Comparison of ENCODE assay signal across 8 cellular contexts in genomic region chr6:85641522-85641915, GRCh38. TPM values are rescaled to one million over a fixed set of nuclear protein-coding genes. Genes with fewer than 3 reads are reported as not detected.
DNase-seq lines count a peak whose midpoint lies in the region; ATAC-seq and TF ChIP-seq lines count a peak whose summit lies in the region.

No MANE protein-coding gene starts in this region.

- H3K9me2 ChIP-seq in GM23338 (ENCODE audit: insufficient read depth) (no peaks in the 10 kb centered on the region), PC-3 (replicated peaks; ENCODE audit: low read length) (no peaks in the 10 kb centered on the region)

- H3K9me3 Mint-ChIP-seq in GM23338: peaks cover 5% of the 10 kb centered on the region; the same call in 2 of the 3 replicates
- no peaks in the 10 kb centered on the region for H3K9me3 Mint-ChIP-seq in effector memory CD8-positive, alpha-beta T cell
- no peaks in the 10 kb centered on the region for H3K9me3 Mint-ChIP-seq in nephron

- H4K20me1 ChIP-seq in GM23338 (replicated peaks; ENCODE audit: insufficient read depth) (peaks cover 48% of the 10 kb centered on the region), PC-3 (ENCODE audit: low read length) (peaks cover 56% of the 10 kb centered on the region)

- H2AFZ ChIP-seq in GM23338 (no peak overlapping the region), PC-3 (ENCODE audit: low read length) (no peak overlapping the region)

- ATAC-seq in GM23338 (no peak), PC-3 (no peak), GM21526 (IDR thresholded peaks at IDR 0.05; ENCODE audit: low FRiP score, unreplicated experiment) (no peak)
- ATAC-seq in effector memory CD8-positive, alpha-beta T cell (replicated peaks): no peak

- no peaks in the 10 kb centered on the region for H3K9me3 ChIP-seq in PC-3 (ENCODE audit: low read length)

- H3K27me3 Mint-ChIP-seq in GM23338 (ENCODE audit: insufficient read depth, low read depth, poor library complexity) (peaks cover 11% of the 10 kb centered on the region), nephron (ENCODE audit: low read depth) (no peaks in the 10 kb centered on the region)
- H3K27me3 Mint-ChIP-seq in effector memory CD8-positive, alpha-beta T cell: no peaks in the 10 kb centered on the region

- H3K27me3 ChIP-seq in GM23338 (ENCODE audit: insufficient read depth) (no peaks in the 10 kb centered on the region), PC-3 (ENCODE audit: low read length) (no peaks in the 10 kb centered on the region)

- H3K79me2 ChIP-seq in GM23338 (replicated peaks; ENCODE audit: insufficient read depth) (peaks cover 65% of the 10 kb centered on the region), PC-3 (ENCODE audit: low read length) (peaks cover 65% of the 10 kb centered on the region)

- intact Hi-C loops in PC-3 (cut with micrococcal nuclease): no loop called here

- H3K4me2 ChIP-seq in GM23338 (peak overlapping the region; percentile 95), PC-3 (ENCODE audit: low read length) (peak overlapping the region; percentile 88)

- peak overlapping the region; percentile 100 for H3K9ac ChIP-seq in PC-3 (ENCODE audit: low read length)

- peaks cover 45% of the 10 kb centered on the region for H3K4me1 Mint-ChIP-seq in GM23338
- H3K4me1 Mint-ChIP-seq in effector memory CD8-positive, alpha-beta T cell (ENCODE audit: low read depth in 2 of 2): peaks cover 49 to 50% of the 10 kb centered on the region in 2 donors
- H3K4me1 Mint-ChIP-seq in nephron: peaks cover 62% of the 10 kb centered on the region

- CTCF ChIA-PET in PC-3 (lab: Charles Lee): no interaction called here

- H3K4me1 ChIP-seq in GM23338 (ENCODE audit: insufficient read depth): peaks cover 22% of the 10 kb centered on the region
- peaks cover 17% of the 10 kb centered on the region for H3K4me1 ChIP-seq in PC-3 (ENCODE audit: insufficient read depth, low read length)

- TF ChIP-seq CTCF in GM23338 (conservative IDR thresholded peaks at IDR 0.05; ENCODE audit: low read depth in 2 of 2) (no peak), PC-3 (conservative IDR thresholded peaks at IDR 0.05; ENCODE audit: low read depth, low read length) (no peak), nephron (IDR thresholded peaks at IDR 0.05; ENCODE audit: unreplicated experiment in 3 of 3) (no peak)

- H3K4me3 ChIP-seq in GM23338: peak overlapping the region; percentile 93
- peak overlapping the region; percentile 89 for H3K4me3 ChIP-seq in PC-3 (ENCODE audit: low read length)

- peak overlapping the region; percentile 78; the same call in 1 of the 2 replicates for H3K27ac ChIP-seq in GM23338 (ENCODE audit: low read depth)
- peak overlapping the region; percentile 98 for H3K27ac ChIP-seq in PC-3 (ENCODE audit: low read length)

- no peak for DNase-seq in GM23338 (ENCODE audit: low spot score)
- peak; percentile 30 for DNase-seq in PC-3
- DNase-seq in effector memory CD8-positive, alpha-beta T cell: peak in 1 of 3 experiments; percentile 4
- DNase-seq in NCI-H187 treated with DMSO at 0.1 percent for 48 hours (lab: John Stamatoyannopoulos, UW): no peak
- DNase-seq in NCI-H1417 treated with DMSO at 0.1 percent for 48 hours (lab: John Stamatoyannopoulos, UW): no peak
- no peak for DNase-seq in superior temporal gyrus (ENCODE audit: extremely low spot score)

- POLR2A ChIA-PET in PC-3 (lab: Charles Lee; ENCODE audit: unreplicated experiment): no interaction called here

- H3K27ac Mint-ChIP-seq in GM23338: peak overlapping the region; percentile 92
- peak overlapping the region; percentile 97 to 99 for H3K27ac Mint-ChIP-seq in effector memory CD8-positive, alpha-beta T cell
- H3K27ac Mint-ChIP-seq in nephron: peak overlapping the region; percentile 89 to 100 (median 94)

- H3K36me3 Mint-ChIP-seq in GM23338 (ENCODE audit: low read depth): peaks cover 60% of the 10 kb centered on the region
- H3K36me3 Mint-ChIP-seq in effector memory CD8-positive, alpha-beta T cell (ENCODE audit: insufficient read depth): peaks cover 63% of the 10 kb centered on the region
- H3K36me3 Mint-ChIP-seq in nephron (ENCODE audit: low read depth): peaks cover 50% of the 10 kb centered on the region

- H3F3A ChIP-seq in GM23338 (replicated peaks; ENCODE audit: low read depth): peaks cover 6% of the 10 kb centered on the region; the same call in 1 of the 2 replicates
- H3F3A ChIP-seq in PC-3 (ENCODE audit: low read length, unreplicated experiment): no peaks in the 10 kb centered on the region

- peaks cover 50% of the 10 kb centered on the region for H3K36me3 ChIP-seq in GM23338 (ENCODE audit: insufficient read depth)
- H3K36me3 ChIP-seq in PC-3 (ENCODE audit: low read depth, low read length): peaks cover 46% of the 10 kb centered on the region

- peak overlapping the region; percentile 95 for H3K4me3 Mint-ChIP-seq in GM23338
- peak overlapping the region; percentile 90 to 92 for H3K4me3 Mint-ChIP-seq in effector memory CD8-positive, alpha-beta T cell
- peak overlapping the region; percentile 89 to 96 (median 93) for H3K4me3 Mint-ChIP-seq in nephron

- BruUV-seq in PC-3 (replicated peaks; lab: Mats Ljungman, UMichigan): TSS peak; percentile 19

TF ChIP-seq in GM23338, 12 proteins besides CTCF, POLR2A, EP300 and RAD21:
- TF ChIP-seq, protein P1, sequence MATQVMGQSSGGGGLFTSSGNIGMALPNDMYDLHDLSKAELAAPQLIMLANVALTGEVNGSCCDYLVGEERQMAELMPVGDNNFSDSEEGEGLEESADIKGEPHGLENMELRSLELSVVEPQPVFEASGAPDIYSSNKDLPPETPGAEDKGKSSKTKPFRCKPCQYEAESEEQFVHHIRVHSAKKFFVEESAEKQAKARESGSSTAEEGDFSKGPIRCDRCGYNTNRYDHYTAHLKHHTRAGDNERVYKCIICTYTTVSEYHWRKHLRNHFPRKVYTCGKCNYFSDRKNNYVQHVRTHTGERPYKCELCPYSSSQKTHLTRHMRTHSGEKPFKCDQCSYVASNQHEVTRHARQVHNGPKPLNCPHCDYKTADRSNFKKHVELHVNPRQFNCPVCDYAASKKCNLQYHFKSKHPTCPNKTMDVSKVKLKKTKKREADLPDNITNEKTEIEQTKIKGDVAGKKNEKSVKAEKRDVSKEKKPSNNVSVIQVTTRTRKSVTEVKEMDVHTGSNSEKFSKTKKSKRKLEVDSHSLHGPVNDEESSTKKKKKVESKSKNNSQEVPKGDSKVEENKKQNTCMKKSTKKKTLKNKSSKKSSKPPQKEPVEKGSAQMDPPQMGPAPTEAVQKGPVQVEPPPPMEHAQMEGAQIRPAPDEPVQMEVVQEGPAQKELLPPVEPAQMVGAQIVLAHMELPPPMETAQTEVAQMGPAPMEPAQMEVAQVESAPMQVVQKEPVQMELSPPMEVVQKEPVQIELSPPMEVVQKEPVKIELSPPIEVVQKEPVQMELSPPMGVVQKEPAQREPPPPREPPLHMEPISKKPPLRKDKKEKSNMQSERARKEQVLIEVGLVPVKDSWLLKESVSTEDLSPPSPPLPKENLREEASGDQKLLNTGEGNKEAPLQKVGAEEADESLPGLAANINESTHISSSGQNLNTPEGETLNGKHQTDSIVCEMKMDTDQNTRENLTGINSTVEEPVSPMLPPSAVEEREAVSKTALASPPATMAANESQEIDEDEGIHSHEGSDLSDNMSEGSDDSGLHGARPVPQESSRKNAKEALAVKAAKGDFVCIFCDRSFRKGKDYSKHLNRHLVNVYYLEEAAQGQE (IDR thresholded peaks at IDR 0.05; ENCODE audit: unreplicated experiment): no peak
- TF ChIP-seq ZNF331 (CRISPR knock-in tag; IDR thresholded peaks at IDR 0.05; ENCODE audit: low read depth) (no peak), JUNB (IDR thresholded peaks at IDR 0.05; ENCODE audit: unreplicated experiment) (no peak), POLR2AphosphoS5 (IDR thresholded peaks at IDR 0.05; ENCODE audit: low read depth) (no peak), CREB1 (CRISPR knock-in tag; IDR thresholded peaks at IDR 0.05; ENCODE audit: low read depth) (no peak)

RNA-seq across cellular contexts. Expression of gene SYNCRIP, which starts 1.2 kb away (rescaled TPM):
- 163 and 169 TPM in 2 replicates for total RNA-seq in GM23338 (2014; rRNA removed; shearing (Covaris generic))
- 149 and 164 TPM in 2 replicates for polyA plus RNA-seq in GM23338 (2016; fragmentation: Nextera tagmentation; extraction: Ambion mirVana)
- total RNA-seq in PC-3 (2014; rRNA removed): 63.8 and 76.6 TPM in 2 replicates

RNA-seq across cellular contexts. Expression of gene SNX14, which starts 47.9 kb away (rescaled TPM):
- total RNA-seq in GM23338 (2014; rRNA removed; shearing (Covaris generic)): 32.0 and 39.4 TPM in 2 replicates
- 19.9 and 23.1 TPM in 2 replicates for polyA plus RNA-seq in GM23338 (2016; fragmentation: Nextera tagmentation; extraction: Ambion mirVana)
- 64.4 and 65.4 TPM in 2 replicates for total RNA-seq in PC-3 (2014; rRNA removed)
